10 cellular contexts compared by ENCODE assay signal in the genomic region with DNA sequence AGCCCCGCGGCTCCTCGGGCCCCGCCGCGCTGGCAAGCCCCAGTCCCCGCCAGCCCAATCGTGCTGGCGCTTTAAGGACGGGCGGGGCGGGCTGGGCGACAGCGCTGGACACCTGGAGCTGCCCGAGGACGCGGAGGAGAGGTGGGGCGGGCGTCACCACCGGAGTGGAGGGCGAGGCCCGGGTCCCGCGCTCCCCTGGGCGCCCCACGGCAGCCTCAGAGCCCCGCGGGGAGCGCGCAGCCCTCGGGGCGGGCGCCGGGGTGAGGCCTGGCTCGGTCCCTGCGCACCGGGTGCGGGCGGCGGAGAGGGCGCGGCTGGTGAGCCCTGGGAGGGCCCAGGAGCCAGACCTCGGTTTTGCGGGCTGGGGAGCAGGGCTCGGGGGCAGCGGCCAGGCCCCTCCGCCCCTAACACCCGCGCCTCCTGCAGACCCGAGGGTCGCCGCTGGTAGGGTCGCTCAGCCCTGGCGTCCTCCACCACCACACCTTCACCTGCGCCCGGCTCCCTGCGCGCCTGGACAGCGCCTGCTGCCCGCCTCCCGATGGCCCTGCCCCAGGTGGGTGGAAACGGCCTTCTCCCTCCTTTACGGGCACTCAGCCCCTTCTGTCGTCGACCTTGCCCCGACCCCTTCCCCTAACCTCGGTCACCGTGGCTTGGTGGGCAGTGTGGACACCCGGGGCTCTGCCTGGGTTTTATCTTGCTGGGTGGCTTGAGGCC. TPM values are rescaled to one million over a fixed set of nuclear protein-coding genes. Genes with fewer than 3 reads are reported as not detected.
A peak's percentile ranks its signal among the peaks of the same experiment; 100 is the strongest.
DNase-seq lines count a peak whose midpoint lies in the region; ATAC-seq and TF ChIP-seq lines count a peak whose summit lies in the region.
"Had no signal": no experiment of that assay in that cellular context is flagged by ENCODE, and none has a peak within 500 bp of the region (broad histone marks: within the 10 kb centered on the region; RNA-seq: fewer than 3 reads in every experiment).

TSS of gene TMEM61 (plus strand) at position 101 of the 714 bp plus-strand sequence. CDS start at position 539, 438 bp downstream.

- ATAC-seq in T-helper 17 cell (no peak), left cardiac atrium (peak; percentile 68 to 70)
- ATAC-seq: activated CD8-positive, alpha-beta memory T cell treated with anti-CD3 and anti-CD28 coated beads, Interleukin-2, amount 10 ng/mL, durations not matched to agents 7 days and 5 days had no signal

- peak; percentile 5 for DNase-seq in GM10266 (ENCODE audit: extremely low spot score)
- no peak for DNase-seq in T-helper 17 cell
- no peak for DNase-seq in left cardiac atrium
- no peak for DNase-seq in inferior parietal cortex (ENCODE audit: extremely low spot score)
- no peak for DNase-seq in activated gamma-delta T cell treated with Interleukin-2 at 50 U/mL for 16 hours
- DNase-seq in stimulated activated CD4-positive, alpha-beta T cell treated with anti-CD3 and anti-CD28 coated beads, Interleukin-2, amount 100 ng/mL, for 24 hours: no peak
- no peak for DNase-seq in DMS153 (lab: John Stamatoyannopoulos, UW)
- DNase-seq: activated CD8-positive, alpha-beta memory T cell treated with anti-CD3 and anti-CD28 coated beads, Interleukin-2, amount 10 ng/mL, durations not matched to agents 7 days and 5 days; stimulated activated naive CD4-positive, alpha-beta T cell treated with Interleukin-2 at 50 U/mL for 16 hours had no signal

- H3K27me3 Mint-ChIP-seq in T-helper 17 cell: peaks cover 47% of the 10 kb centered on the region

- H3K27ac ChIP-seq in rectal smooth muscle tissue (ENCODE audit: low read depth, low read length): no peak within 1 kb of the TSS

- H3K4me3 ChIP-seq in rectal smooth muscle tissue (ENCODE audit: low read length): peak within 1 kb of the TSS; percentile 49

- no peak for TF ChIP-seq CTCF in GM10266 (IDR thresholded peaks at IDR 0.05; ENCODE audit: control insufficient read depth, insufficient read depth, low read depth, missing control alignments)

- peaks cover 6% of the 10 kb centered on the region for H3K4me1 Mint-ChIP-seq in T-helper 17 cell
- H3K4me1 Mint-ChIP-seq: activated CD8-positive, alpha-beta memory T cell treated with anti-CD3 and anti-CD28 coated beads, Interleukin-2, amount 10 ng/mL, durations not matched to agents 7 days and 5 days had no signal

- intact Hi-C loops in left cardiac atrium (cut with DNase I): no loop called here

- peak within 1 kb of the TSS; percentile 57 for H3K4me3 Mint-ChIP-seq in T-helper 17 cell
- H3K4me3 Mint-ChIP-seq: activated CD8-positive, alpha-beta memory T cell treated with anti-CD3 and anti-CD28 coated beads, Interleukin-2, amount 10 ng/mL, durations not matched to agents 7 days and 5 days had no signal

- no peak within 1 kb of the TSS for H3K27ac Mint-ChIP-seq in T-helper 17 cell
- H3K27ac Mint-ChIP-seq: activated CD8-positive, alpha-beta memory T cell treated with anti-CD3 and anti-CD28 coated beads, Interleukin-2, amount 10 ng/mL, durations not matched to agents 7 days and 5 days had no signal

- peaks cover 10% of the 10 kb centered on the region for H3K27me3 ChIP-seq in rectal smooth muscle tissue (ENCODE audit: control insufficient read depth, insufficient read depth, low read length)

- H3K9me3 ChIP-seq in T-helper 17 cell (ENCODE audit: control insufficient read depth, low read length, poor library complexity, severe bottlenecking): no peaks in the 10 kb centered on the region

- H3K36me3 ChIP-seq in rectal smooth muscle tissue (ENCODE audit: control insufficient read depth, insufficient read depth, low read length): no peaks in the 10 kb centered on the region

- H3K36me3 Mint-ChIP-seq in T-helper 17 cell (ENCODE audit: low read depth): peaks cover 4% of the 10 kb centered on the region
- H3K36me3 Mint-ChIP-seq: activated CD8-positive, alpha-beta memory T cell treated with anti-CD3 and anti-CD28 coated beads, Interleukin-2, amount 10 ng/mL, durations not matched to agents 7 days and 5 days had no signal

- H3K4me1 ChIP-seq in rectal smooth muscle tissue (ENCODE audit: control insufficient read depth, insufficient read depth, low read length): no peaks in the 10 kb centered on the region

- H3K9ac ChIP-seq in rectal smooth muscle tissue (ENCODE audit: low read length): no peak within 1 kb of the TSS

RNA-seq across cellular contexts. Expression of gene TMEM61, which starts in this region (rescaled TPM):
- total RNA-seq in T-helper 17 cell (not detected), left cardiac atrium (under 1 TPM; 0.24 to 0.27 TPM)
- total RNA-seq: activated CD8-positive, alpha-beta memory T cell treated with anti-CD3 and anti-CD28 coated beads, Interleukin-2, amount 10 ng/mL, durations not matched to agents 7 days and 5 days had no signal

Comparison
In these comparisons a context has a peak if more than half of its experiments do, and no peak if none do; other contexts are left out.
1. Peak in ATAC-seq in left cardiac atrium; RNA of the gene not detected or under 1 TPM.